16 cellular contexts compared by ENCODE assay signal in genomic region chr4:94508256-94508655, GRCh38. TPM values are rescaled to one million over a fixed set of nuclear protein-coding genes. Genes with fewer than 3 reads are reported as not detected.
DNase-seq lines count a peak whose midpoint lies in the region; ATAC-seq and TF ChIP-seq lines count a peak whose summit lies in the region.
"Had no signal": no experiment of that assay in that cellular context is flagged by ENCODE, and none has a peak within 500 bp of the region (broad histone marks: within the 10 kb centered on the region; RNA-seq: fewer than 3 reads in every experiment).

No MANE protein-coding gene starts in this region.

- peak overlapping the region; percentile 38 for H3K27ac Mint-ChIP-seq in endodermal cell
- no peak overlapping the region for H3K27ac Mint-ChIP-seq in activated CD4-positive, alpha-beta T cell treated with anti-CD3 and anti-CD28 coated beads, Interleukin-2, amount 10 ng/mL, durations not matched to agents 24 days and 14 days

- H3K4me2 ChIP-seq in OCI-LY3 (ENCODE audit: low read length) (peak overlapping the region; percentile 8; the same call in 1 of the 2 replicates), hepatocyte (peak overlapping the region; percentile 49)
- H3K4me2 ChIP-seq: KMS-11 had no signal

- no peaks in the 10 kb centered on the region for H3K9me3 Mint-ChIP-seq in endodermal cell
- H3K9me3 Mint-ChIP-seq in activated CD4-positive, alpha-beta T cell treated with anti-CD3 and anti-CD28 coated beads, Interleukin-2, amount 10 ng/mL, durations not matched to agents 24 days and 14 days, result no peaks in the 10 kb centered on the region
- H3K9me3 Mint-ChIP-seq: central memory CD8-positive, alpha-beta T cell had no signal

- H4K20me1 ChIP-seq in OCI-LY3 (ENCODE audit: insufficient read depth, low read length) (no peaks in the 10 kb centered on the region), hepatocyte (ENCODE audit: insufficient read depth, poor library complexity, severe bottlenecking) (no peaks in the 10 kb centered on the region)

- H2AFZ ChIP-seq in OCI-LY3 (ENCODE audit: low read depth, low read length) (no peak overlapping the region), hepatocyte (no peak overlapping the region)

- no peak overlapping the region for H3K4me3 Mint-ChIP-seq in endodermal cell
- H3K4me3 Mint-ChIP-seq in activated CD4-positive, alpha-beta T cell treated with anti-CD3 and anti-CD28 coated beads, Interleukin-2, amount 10 ng/mL, durations not matched to agents 24 days and 14 days, result no peak overlapping the region
- H3K4me3 Mint-ChIP-seq: central memory CD8-positive, alpha-beta T cell had no signal

- H3K36me3 Mint-ChIP-seq in endodermal cell (ENCODE audit: low read depth), result peaks cover 26% of the 10 kb centered on the region
- no peaks in the 10 kb centered on the region for H3K36me3 Mint-ChIP-seq in activated CD4-positive, alpha-beta T cell treated with anti-CD3 and anti-CD28 coated beads, Interleukin-2, amount 10 ng/mL, durations not matched to agents 24 days and 14 days (ENCODE audit: low read depth)

- H3K4me1 ChIP-seq in OCI-LY3 (ENCODE audit: low read length) (peaks cover 14% of the 10 kb centered on the region), endodermal cell (ENCODE audit: control insufficient read depth, insufficient read depth, low read length) (peaks cover 5% of the 10 kb centered on the region), hepatocyte (ENCODE audit: insufficient read depth) (peaks cover 21% of the 10 kb centered on the region), skeletal muscle tissue (ENCODE audit: control insufficient read depth in 3 of 3, insufficient read depth in 3 of 3, low read length in 3 of 3) (peaks cover 48 to 55% (median 50%) of the 10 kb centered on the region in 3 donors)

- ATAC-seq in HG02981 (IDR thresholded peaks at IDR 0.05; ENCODE audit: unreplicated experiment), result no peak

- H3K79me2 ChIP-seq in OCI-LY3 (ENCODE audit: low read length) (no peaks in the 10 kb centered on the region), hepatocyte (peaks cover 54% of the 10 kb centered on the region)

- peaks cover 29% of the 10 kb centered on the region for H3K4me1 Mint-ChIP-seq in endodermal cell
- H3K4me1 Mint-ChIP-seq in activated CD4-positive, alpha-beta T cell treated with anti-CD3 and anti-CD28 coated beads, Interleukin-2, amount 10 ng/mL, durations not matched to agents 24 days and 14 days, result peaks cover 6% of the 10 kb centered on the region

- H3K27me3 ChIP-seq in OCI-LY3 (ENCODE audit: low read depth, low read length), result no peaks in the 10 kb centered on the region
- H3K27me3 ChIP-seq in endodermal cell (ENCODE audit: control insufficient read depth, insufficient read depth, low read length, poor library complexity, severe bottlenecking), result no peaks in the 10 kb centered on the region
- no peaks in the 10 kb centered on the region for H3K27me3 ChIP-seq in hepatocyte
- H3K27me3 ChIP-seq in skeletal muscle tissue (ENCODE audit: control insufficient read depth in 3 of 3, insufficient read depth in 3 of 3, low read length in 3 of 3), result no peaks in the 10 kb centered on the region
- H3K27me3 ChIP-seq: BE2C, testis had no signal

- H3K9ac ChIP-seq in OCI-LY3 (ENCODE audit: low read length) (no peak overlapping the region), endodermal cell (ENCODE audit: extremely low read depth, low read length, poor library complexity, severe bottlenecking) (no peak overlapping the region), skeletal muscle tissue (ENCODE audit: low read depth in 1 of 3, low read length in 3 of 3) (no peak overlapping the region)
- H3K9ac ChIP-seq: KMS-11 had no signal

- H3K27me3 Mint-ChIP-seq in endodermal cell (ENCODE audit: insufficient read depth), result no peaks in the 10 kb centered on the region
- no peaks in the 10 kb centered on the region for H3K27me3 Mint-ChIP-seq in activated CD4-positive, alpha-beta T cell treated with anti-CD3 and anti-CD28 coated beads, Interleukin-2, amount 10 ng/mL, durations not matched to agents 24 days and 14 days
- H3K27me3 Mint-ChIP-seq: central memory CD8-positive, alpha-beta T cell had no signal

- WGBS in endodermal cell (ENCODE audit: insufficient coverage in 1 of 2, insufficient read length in 1 of 2), 2 experiments, result 82% methylated on average over 1 of the region's 1 CpG; no CpG with 5 or more reads in 1 of the 2 experiments
- WGBS in hepatocyte (ENCODE audit: low lambda C conversion rate, missing lambda C conversion rate), result 79% methylated on average over 1 of the region's 1 CpG

- H3K36me3 ChIP-seq in OCI-LY3 (replicated peaks; ENCODE audit: low read depth, low read length) (no peaks in the 10 kb centered on the region), endodermal cell (ENCODE audit: control insufficient read depth, insufficient read depth, low read length) (peaks cover 24% of the 10 kb centered on the region), hepatocyte (replicated peaks; ENCODE audit: insufficient read depth, low read depth) (no peaks in the 10 kb centered on the region), skeletal muscle tissue (ENCODE audit: control insufficient read depth in 3 of 3, insufficient read depth in 3 of 3, low read length in 3 of 3) (no peaks in the 10 kb centered on the region)
- H3K36me3 ChIP-seq: BE2C had no signal

- TF ChIP-seq CTCF in OCI-LY3 (IDR thresholded peaks at IDR 0.05; ENCODE audit: low read depth, low read length), result no peak
- TF ChIP-seq CTCF in endodermal cell (conservative IDR thresholded peaks at IDR 0.05), result no peak
- no peak for TF ChIP-seq CTCF in hepatocyte (IDR thresholded peaks at IDR 0.05; ENCODE audit: poor library complexity)
- TF ChIP-seq CTCF in GM20000 (IDR thresholded peaks at IDR 0.05; ENCODE audit: extremely low read depth, missing control alignments), result no peak

- no peaks in the 10 kb centered on the region for H3K9me2 ChIP-seq in hepatocyte (replicated peaks; ENCODE audit: insufficient read depth)

- H3K27ac ChIP-seq in OCI-LY3 (ENCODE audit: low read length), result no peak overlapping the region
- H3K27ac ChIP-seq in endodermal cell (ENCODE audit: low read depth, low read length), result no peak overlapping the region
- H3K27ac ChIP-seq in hepatocyte, result peak overlapping the region; percentile 49
- peak overlapping the region; percentile 53 for H3K27ac ChIP-seq in skeletal muscle tissue (ENCODE audit: low read depth, low read length)
- H3K27ac ChIP-seq: KMS-11, testis had no signal

- no peak overlapping the region for H3K4me3 ChIP-seq in OCI-LY3 (ENCODE audit: low read length)
- no peak overlapping the region for H3K4me3 ChIP-seq in endodermal cell (ENCODE audit: low read length)
- no peak overlapping the region for H3K4me3 ChIP-seq in hepatocyte
- peak overlapping the region in 1 of 3 donors; percentile 11 for H3K4me3 ChIP-seq in skeletal muscle tissue (ENCODE audit: low read length in 3 of 3)
- H3K4me3 ChIP-seq: testis had no signal

- DNase-seq in endodermal cell (no peak), hepatocyte (ENCODE audit: low spot score) (no peak), DMS153 (lab: John Stamatoyannopoulos, UW) (no peak), GM20000 (ENCODE audit: low spot score) (no peak)
- DNase-seq in activated CD4-positive, alpha-beta T cell treated with anti-CD3 and anti-CD28 coated beads, Interleukin-2, amount 10 ng/mL, durations not matched to agents 24 days and 14 days, result no peak
- DNase-seq: activated naive CD4-positive, alpha-beta T cell treated with anti-CD3 and anti-CD28 coated beads, Interleukin-2, amount 50 U/mL, for 16 hours; BE2C; NCI-H1417; NCI-H446 treated with DMSO at 0.1 percent for 48 hours; occipital lobe; testis had no signal

- intact Hi-C loops in activated CD4-positive, alpha-beta T cell treated with anti-CD3 and anti-CD28 coated beads, Interleukin-2, amount 10 ng/mL, durations not matched to agents 24 days and 14 days (cut with micrococcal nuclease), result no loop called here

- H3K9me3 ChIP-seq in OCI-LY3 (ENCODE audit: insufficient read depth, low read length), result no peaks in the 10 kb centered on the region
- H3K9me3 ChIP-seq in endodermal cell (ENCODE audit: control insufficient read depth, low read length), result no peaks in the 10 kb centered on the region
- H3K9me3 ChIP-seq in hepatocyte (ENCODE audit: low read depth), result no peaks in the 10 kb centered on the region
- H3K9me3 ChIP-seq in skeletal muscle tissue (ENCODE audit: control insufficient read depth in 3 of 3, low read length in 3 of 3), result no peaks in the 10 kb centered on the region
- H3K9me3 ChIP-seq: BE2C, testis had no signal

RNA-seq across cellular contexts. Expression of gene PDLIM5, which starts 56.5 kb away (rescaled TPM):
- total RNA-seq in endodermal cell, result 100 to 1,000 TPM in 1 of 2 donors, 10 to 100 TPM in 1; 91.0 to 149 TPM
- polyA plus RNA-seq in endodermal cell (2013, experiment 1 of 2), result 59.0 TPM
- 48.0 TPM for polyA plus RNA-seq in endodermal cell (2013, experiment 2 of 2)
- total RNA-seq in hepatocyte, result 121 and 122 TPM in 2 replicates
- 88.7 and 97.1 TPM in 2 replicates for polyA plus RNA-seq in hepatocyte
- 311 TPM for total RNA-seq in skeletal muscle tissue
- 16.5 and 17.8 TPM in 2 replicates for total RNA-seq in activated CD4-positive, alpha-beta T cell treated with anti-CD3 and anti-CD28 coated beads, Interleukin-2, amount 10 ng/mL, durations not matched to agents 24 days and 14 days

Comparison
In these comparisons a context has a peak if more than half of its experiments do, and no peak if none do; other contexts are left out.
1. H3K27ac ChIP-seq: peak in hepatocyte (single experiment) and skeletal muscle tissue (single experiment); none in OCI-LY3 (single experiment) and endodermal cell (single experiment).